ENCODE assay signal across 24 cellular contexts in genomic region chr9:84061613-84062205, GRCh38.
DNase-seq lines count a peak whose midpoint lies in the region; FAIRE-seq and TF ChIP-seq lines count a peak whose summit lies in the region.
"Had no signal": no experiment of that assay in that cellular context is flagged by ENCODE, and none has a peak within 500 bp of the region (broad histone marks: within the 10 kb centered on the region; RNA-seq: fewer than 3 reads in every experiment).

No MANE protein-coding gene starts in this region.

- H3K27ac ChIP-seq in left ventricle myocardium inferior (replicated peaks) (peak overlapping the region; percentile 84), testis (no peak overlapping the region)
- H3K27ac ChIP-seq: BLaER1, spleen, tibial artery had no signal

- intact Hi-C loops in left ventricle myocardium inferior (cut with micrococcal nuclease) = no loop called here
- intact Hi-C loops in testis (cut with DNase I; ENCODE audit: low total_unique reads) = no loop called here

- peaks cover 4% of the 10 kb centered on the region for H3K9me3 ChIP-seq in left ventricle myocardium inferior (replicated peaks)
- H3K9me3 ChIP-seq in testis = no peaks in the 10 kb centered on the region
- H3K9me3 ChIP-seq: BLaER1, spleen, tibial artery had no signal

- TF ChIP-seq POLR2A in GM12891 (IDR thresholded peaks at IDR 0.05; ENCODE audit: low read depth, low read length) (no peak), testis (IDR thresholded peaks at IDR 0.05) (no peak)

- H3K4me3 ChIP-seq in left ventricle myocardium inferior (no peak overlapping the region), testis (no peak overlapping the region)
- H3K4me3 ChIP-seq: BLaER1, spleen, tibial artery had no signal

- H3K4me1 ChIP-seq in left ventricle myocardium inferior = peaks cover 14% of the 10 kb centered on the region
- peaks cover 4% of the 10 kb centered on the region for H3K4me1 ChIP-seq in testis
- H3K4me1 ChIP-seq: BLaER1, tibial artery had no signal

- FAIRE-seq in GM12891 (lab: Jason Lieb, UNC) = no peak

- TF ChIP-seq CTCF in left ventricle myocardium inferior (IDR thresholded peaks at IDR 0.05; ENCODE audit: borderline replicate concordance) = no peak
- TF ChIP-seq CTCF in GM20000 (IDR thresholded peaks at IDR 0.05; ENCODE audit: extremely low read depth, missing control alignments) = no peak
- TF ChIP-seq CTCF in testis (IDR thresholded peaks at IDR 0.05) = no peak

- H3K27me3 ChIP-seq in left ventricle myocardium inferior (ENCODE audit: low read depth) (no peaks in the 10 kb centered on the region), testis (no peaks in the 10 kb centered on the region)
- H3K27me3 ChIP-seq: BLaER1, spleen, tibial artery had no signal

- H3K36me3 ChIP-seq in left ventricle myocardium inferior (no peaks in the 10 kb centered on the region), testis (ENCODE audit: low read depth, missing control alignments) (no peaks in the 10 kb centered on the region)
- H3K36me3 ChIP-seq: BLaER1, spleen, tibial artery had no signal

- peak; percentile 70 for DNase-seq in COLO668 (lab: John Stamatoyannopoulos, UW; ENCODE audit: unreplicated experiment)
- DNase-seq in NCI-H1436 (lab: John Stamatoyannopoulos, UW) = peak; percentile 82
- DNase-seq in NCI-H345 (lab: John Stamatoyannopoulos, UW) = peak; percentile 55
- no peak for DNase-seq in left ventricle myocardium inferior
- no peak for DNase-seq in GM12891 (ENCODE audit: insufficient read length, low spot score)
- DNase-seq in superior temporal gyrus (ENCODE audit: extremely low spot score) = no peak
- DNase-seq in GM20000 (ENCODE audit: low spot score) = no peak
- DNase-seq in testis = no peak
- DNase-seq: activated CD8-positive, alpha-beta memory T cell treated with anti-CD3 and anti-CD28 coated beads for 24 hours; activated naive CD4-positive, alpha-beta T cell treated with anti-CD3 and anti-CD28 coated beads, Interleukin-2, amount 50 U/mL, for 16 hours; activated T-cell treated with anti-CD3 and anti-CD28 coated beads, Interleukin-2, amount 50 U/mL, for 48 hours; aorta; H9; head of caudate nucleus; naive thymus-derived CD8-positive, alpha-beta T cell; NCI-H1694 treated with DMSO at 0.1 percent for 48 hours; PC-3; retina; SHP77 treated with DMSO at 0.1 percent for 48 hours; spleen; stimulated activated CD4-positive, alpha-beta T cell treated with anti-CD3 and anti-CD28 coated beads, Interleukin-4, amount 100 ng/mL, for 1 hour; stimulated activated naive CD4-positive, alpha-beta T cell; tibial artery had no signal

- WGBS in testis, 2 donors = 62 to 72% methylated on average over 5 of the region's 5 CpGs

TF ChIP-seq in GM12891, 5 proteins besides CTCF, POLR2A, EP300 and RAD21:
- TF ChIP-seq POU2F2 (IDR thresholded peaks at IDR 0.05; ENCODE audit: low read depth, low read length) = no peak
- no peak for TF ChIP-seq SPI1 (IDR thresholded peaks at IDR 0.05; ENCODE audit: low read depth, low read length)
- TF ChIP-seq PAX5 (IDR thresholded peaks at IDR 0.05; ENCODE audit: insufficient read depth, low read length, severe bottlenecking) = no peak
- TF ChIP-seq TAF1 (IDR thresholded peaks at IDR 0.05; ENCODE audit: low read depth, low read length) = no peak
- TF ChIP-seq POLR2AphosphoS5 (IDR thresholded peaks at IDR 0.05; ENCODE audit: low read depth, low read length) = no peak
TF ChIP-seq in GM12891: peak in this region for 0.

Comparison
In these comparisons a context has a peak if more than half of its experiments do, and no peak if none do; other contexts are left out.
1. DNase-seq: peak in COLO668 (single experiment), NCI-H1436 (single experiment) and NCI-H345 (single experiment); none in left ventricle myocardium inferior (single experiment), GM12891 (single experiment), superior temporal gyrus (single experiment), GM20000 (single experiment) and testis (single experiment).